ENCODE assay signal across 11 cellular contexts in the genomic region with DNA sequence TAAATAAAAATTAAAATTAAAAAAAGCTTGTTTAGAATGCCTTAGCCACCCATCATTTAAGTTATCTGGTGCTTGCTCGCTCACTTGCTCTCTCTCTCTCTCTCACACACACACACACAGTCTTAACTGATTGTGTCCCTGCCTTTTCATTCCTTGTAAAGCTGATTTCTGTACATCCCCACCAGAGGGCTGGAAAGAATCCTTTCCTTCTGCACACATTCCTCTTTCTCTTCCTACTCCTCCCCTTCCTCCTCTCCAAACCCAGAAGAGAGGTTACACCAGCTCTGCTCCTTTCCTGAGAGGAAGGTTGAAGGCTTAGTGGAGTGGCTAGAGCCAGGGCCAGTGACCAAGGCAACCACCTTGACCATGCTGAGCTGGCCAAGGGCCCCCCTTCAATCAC. TPM values are rescaled to one million over a fixed set of nuclear protein-coding genes. Genes with fewer than 3 reads are reported as not detected.
A peak's percentile ranks its signal among the peaks of the same experiment; 100 is the strongest.
DNase-seq lines count a peak whose midpoint lies in the region; ATAC-seq and TF ChIP-seq lines count a peak whose summit lies in the region.
"Had no signal": no experiment of that assay in that cellular context is flagged by ENCODE, and none has a peak within 500 bp of the region (broad histone marks: within the 10 kb centered on the region; RNA-seq: fewer than 3 reads in every experiment).

No MANE protein-coding gene starts in this region.

- H3K27ac Mint-ChIP-seq in CD8-positive, alpha-beta T cell = peak overlapping the region; percentile 76
- peak overlapping the region; percentile 51 for H3K27ac Mint-ChIP-seq in activated CD8-positive, alpha-beta T cell treated with anti-CD3 and anti-CD28 coated beads for 36 hours

- H3K4me1 Mint-ChIP-seq in CD8-positive, alpha-beta T cell (ENCODE audit: low read depth) = peaks cover 75% of the 10 kb centered on the region
- peaks cover 63% of the 10 kb centered on the region for H3K4me1 Mint-ChIP-seq in activated CD8-positive, alpha-beta T cell treated with anti-CD3 and anti-CD28 coated beads for 36 hours (ENCODE audit: low read depth)

- ATAC-seq in CD8-positive, alpha-beta T cell = no peak
- no peak for ATAC-seq in activated CD8-positive, alpha-beta T cell treated with anti-CD3 and anti-CD28 coated beads for 36 hours
- ATAC-seq in GM19452 (IDR thresholded peaks at IDR 0.05; ENCODE audit: unreplicated experiment) = no peak
- ATAC-seq: gastrocnemius medialis had no signal

- H3K4me3 ChIP-seq in AG04449 (ENCODE audit: low read depth, low read length) = no peak overlapping the region
- no peak overlapping the region for H3K4me3 ChIP-seq in CD8-positive, alpha-beta T cell (ENCODE audit: low read depth, low read length)
- H3K4me3 ChIP-seq in foreskin fibroblast (ENCODE audit: low read depth in 1 of 2, low read length in 2 of 2) = no peak overlapping the region
- H3K4me3 ChIP-seq: gastrocnemius medialis had no signal

- no peaks in the 10 kb centered on the region for H3K27me3 Mint-ChIP-seq in CD8-positive, alpha-beta T cell (ENCODE audit: low read depth)
- H3K27me3 Mint-ChIP-seq in activated CD8-positive, alpha-beta T cell treated with anti-CD3 and anti-CD28 coated beads for 36 hours = no peaks in the 10 kb centered on the region

- peaks cover 57% of the 10 kb centered on the region for H3K36me3 Mint-ChIP-seq in CD8-positive, alpha-beta T cell
- H3K36me3 Mint-ChIP-seq in activated CD8-positive, alpha-beta T cell treated with anti-CD3 and anti-CD28 coated beads for 36 hours (ENCODE audit: low read depth) = peaks cover 33% of the 10 kb centered on the region

- H3K9me3 Mint-ChIP-seq in CD8-positive, alpha-beta T cell = no peaks in the 10 kb centered on the region
- H3K9me3 Mint-ChIP-seq in activated CD8-positive, alpha-beta T cell treated with anti-CD3 and anti-CD28 coated beads for 36 hours = no peaks in the 10 kb centered on the region

- CTCF ChIA-PET in AG04449 (lab: Yijun Ruan, JAX) = interaction anchor here (0.7 to 4.0 kb wide), 11 partner anchors 8 to 131 kb away, joined by 3 to 16 read pairs (median 3); partner anchors contain the start of gene STK10
- CTCF ChIA-PET in CD8-positive, alpha-beta T cell (lab: Charles Lee) = interaction anchor here (0.8 to 2.3 kb wide), 4 partner anchors 11 to 55 kb away, joined by 3 to 18 read pairs (median 4); no protein-coding TSS in a partner anchor
- CTCF ChIA-PET in activated CD8-positive, alpha-beta T cell treated with anti-CD3 and anti-CD28 coated beads for 36 hours (lab: Charles Lee) = interaction anchor here (1.7 to 2.0 kb wide), 2 partner anchors 9 kb away, joined by 4 to 7 read pairs; no protein-coding TSS in a partner anchor

- H3K9me3 ChIP-seq in CD8-positive, alpha-beta T cell (ENCODE audit: low read length) = no peaks in the 10 kb centered on the region
- H3K9me3 ChIP-seq: gastrocnemius medialis had no signal

- POLR2A ChIA-PET in AG04449 (lab: Yijun Ruan, JAX) = no interaction called here
- POLR2A ChIA-PET in CD8-positive, alpha-beta T cell (lab: Charles Lee) = interaction anchor here (0.6 to 1.7 kb wide), 5 partner anchors 11 to 51 kb away, joined by 3 to 5 read pairs (median 4); no protein-coding TSS in a partner anchor
- POLR2A ChIA-PET in activated CD8-positive, alpha-beta T cell treated with anti-CD3 and anti-CD28 coated beads for 36 hours (lab: Charles Lee) = interaction anchor here (0.7 to 6.4 kb wide), 6 partner anchors 11 to 250 kb away, joined by 3 to 51 read pairs (median 3); no protein-coding TSS in a partner anchor

- no peak overlapping the region for H3K4me3 Mint-ChIP-seq in CD8-positive, alpha-beta T cell
- H3K4me3 Mint-ChIP-seq in activated CD8-positive, alpha-beta T cell treated with anti-CD3 and anti-CD28 coated beads for 36 hours = no peak overlapping the region

- peaks cover 25% of the 10 kb centered on the region for H3K36me3 ChIP-seq in CD8-positive, alpha-beta T cell (ENCODE audit: insufficient read depth, low read length)
- H3K36me3 ChIP-seq: gastrocnemius medialis had no signal

- peaks cover 82% of the 10 kb centered on the region for H3K4me1 ChIP-seq in CD8-positive, alpha-beta T cell (ENCODE audit: insufficient read depth, low read length)

- DNase-seq in AG04449 (ENCODE audit: low read depth, low spot score) (no peak), foreskin fibroblast (no peak), NCI-H187 (lab: John Stamatoyannopoulos, UW) (no peak)
- no peak for DNase-seq in CD8-positive, alpha-beta T cell
- DNase-seq in activated CD8-positive, alpha-beta T cell treated with anti-CD3 and anti-CD28 coated beads for 36 hours = no peak
- no peak for DNase-seq in stimulated activated CD4-positive, alpha-beta T cell treated with anti-CD3 and anti-CD28 coated beads, Interleukin-12 subunit alpha, Interleukin-12 subunit beta, amount 100 ng/mL, for 4 hours
- no peak for DNase-seq in stimulated activated CD4-positive, alpha-beta T cell treated with anti-CD3 and anti-CD28 coated beads, Interleukin-15, amount 100 ng/mL, for 24 hours
- DNase-seq: DMS153, gastrocnemius medialis had no signal

- no peaks in the 10 kb centered on the region for H3K27me3 ChIP-seq in CD8-positive, alpha-beta T cell (ENCODE audit: insufficient read depth, low read length)
- H3K27me3 ChIP-seq: gastrocnemius medialis had no signal

- intact Hi-C loops in CD8-positive, alpha-beta T cell (cut with DNase I, micrococcal nuclease) = no loop called here
- intact Hi-C loops in activated CD8-positive, alpha-beta T cell treated with anti-CD3 and anti-CD28 coated beads for 36 hours (cut with micrococcal nuclease) = no loop called here

- peak; percentile 23 for TF ChIP-seq CTCF in AG04449 (IDR thresholded peaks at IDR 0.05; ENCODE audit: insufficient read depth, low read length, missing control alignments)
- TF ChIP-seq CTCF in CD8-positive, alpha-beta T cell (IDR thresholded peaks at IDR 0.05) = no peak
- no peak for TF ChIP-seq CTCF in activated CD8-positive, alpha-beta T cell treated with anti-CD3 and anti-CD28 coated beads for 36 hours (IDR thresholded peaks at IDR 0.05)
- peak; percentile 21 for TF ChIP-seq CTCF in foreskin fibroblast (IDR thresholded peaks at IDR 0.05; ENCODE audit: low read depth, low read length)

- H3K27ac ChIP-seq in CD8-positive, alpha-beta T cell (ENCODE audit: low read depth, low read length) = no peak overlapping the region
- H3K27ac ChIP-seq: gastrocnemius medialis had no signal

RNA-seq across cellular contexts. Expression of gene STK10, which starts 25.7 kb away (rescaled TPM):
- total RNA-seq in CD8-positive, alpha-beta T cell = 100 to 1,000 TPM; 172 to 182 TPM
- total RNA-seq in activated CD8-positive, alpha-beta T cell treated with anti-CD3 and anti-CD28 coated beads for 36 hours = 100 to 1,000 TPM; 142 to 143 TPM

RNA-seq across cellular contexts. Expression of gene EFCAB9, which starts 31.6 kb away (rescaled TPM):
- total RNA-seq in CD8-positive, alpha-beta T cell = not detected
- total RNA-seq in activated CD8-positive, alpha-beta T cell treated with anti-CD3 and anti-CD28 coated beads for 36 hours = not detected
- total RNA-seq: bronchial epithelial cell, gastrocnemius medialis had no signal

Comparison
In these comparisons a context has a peak if more than half of its experiments do, and no peak if none do; other contexts are left out.
1. CTCF ChIP-seq: peak in AG04449 (single experiment) and foreskin fibroblast (single experiment); none in CD8-positive, alpha-beta T cell (single experiment) and activated CD8-positive, alpha-beta T cell treated with anti-CD3 and anti-CD28 coated beads for 36 hours (single experiment).